18 cellular contexts compared by ENCODE assay signal in genomic region chr16:88943131-88943664, GRCh38. TPM values are rescaled to one million over a fixed set of nuclear protein-coding genes. Genes with fewer than 3 reads are reported as not detected.
"Had no signal": no experiment of that assay in that cellular context is flagged by ENCODE, and none has a peak within 500 bp of the region (broad histone marks: within the 10 kb centered on the region; RNA-seq: fewer than 3 reads in every experiment).

No MANE protein-coding gene starts in this region.

- FAIRE-seq: colon had no signal

- H3K36me3 ChIP-seq: esophagus muscularis mucosa, transverse colon had no signal

- H3K4me2 ChIP-seq: smooth muscle cell had no signal

- H3K4me3 ChIP-seq: esophagus muscularis mucosa, lung, mucosa of descending colon, smooth muscle cell, transverse colon had no signal

- H3K27ac Mint-ChIP-seq: activated naive CD4-positive, alpha-beta T cell treated with anti-CD3 and anti-CD28 coated beads for 36 hours; activated T-helper 17 cell treated with anti-CD3 and anti-CD28 coated beads, Interleukin-2, amount 50 U/mL, for 72 hours; stimulated activated effector memory CD8-positive, alpha-beta T cell treated with anti-CD3 and anti-CD28 coated beads, Interleukin-12 subunit alpha, Interleukin-12 subunit beta, amount 100 ng/mL, for 72 hours; T-helper 1 cell treated with Interleukin-12 subunit alpha and Interleukin-12 subunit beta and Interleukin-4 antibody, amounts not matched to agents 30 μg/mL and 1 μg/mL, for 36 hours had no signal

- DNase-seq: activated CD4-positive, alpha-beta T cell treated with anti-CD3 and anti-CD28 coated beads, Interleukin-2, amount 50 U/mL, for 1 hour; activated CD4-positive, CD25-positive, alpha-beta regulatory T cell; activated naive CD4-positive, alpha-beta T cell treated with anti-CD3 and anti-CD28 coated beads for 36 hours; activated T-cell treated with anti-CD3 and anti-CD28 coated beads for 4 hours; glutamatergic neuron; left cardiac atrium; mucosa of descending colon; retina; transverse colon had no signal

- H3K9me3 ChIP-seq: esophagus muscularis mucosa, mucosa of descending colon, transverse colon had no signal

- H3K4me3 Mint-ChIP-seq: activated naive CD4-positive, alpha-beta T cell treated with anti-CD3 and anti-CD28 coated beads for 36 hours; activated T-helper 17 cell treated with anti-CD3 and anti-CD28 coated beads, Interleukin-2, amount 50 U/mL, for 72 hours; stimulated activated effector memory CD8-positive, alpha-beta T cell treated with anti-CD3 and anti-CD28 coated beads, Interleukin-12 subunit alpha, Interleukin-12 subunit beta, amount 100 ng/mL, for 72 hours; T-helper 1 cell treated with Interleukin-12 subunit alpha and Interleukin-12 subunit beta and Interleukin-4 antibody, amounts not matched to agents 30 μg/mL and 1 μg/mL, for 36 hours had no signal

- ATAC-seq: activated T-helper 17 cell treated with anti-CD3 and anti-CD28 coated beads, Interleukin-2, amount 50 U/mL, for 72 hours; left cardiac atrium; mucosa of descending colon; stimulated activated effector memory CD8-positive, alpha-beta T cell treated with anti-CD3 and anti-CD28 coated beads, Interleukin-12 subunit alpha, Interleukin-12 subunit beta, amount 100 ng/mL, for 72 hours had no signal

- H3K9me3 Mint-ChIP-seq: activated naive CD4-positive, alpha-beta T cell treated with anti-CD3 and anti-CD28 coated beads for 36 hours; activated T-helper 17 cell treated with anti-CD3 and anti-CD28 coated beads, Interleukin-2, amount 50 U/mL, for 72 hours; stimulated activated effector memory CD8-positive, alpha-beta T cell treated with anti-CD3 and anti-CD28 coated beads, Interleukin-12 subunit alpha, Interleukin-12 subunit beta, amount 100 ng/mL, for 72 hours; T-helper 1 cell treated with Interleukin-12 subunit alpha and Interleukin-12 subunit beta and Interleukin-4 antibody, amounts not matched to agents 30 μg/mL and 1 μg/mL, for 36 hours had no signal

- H3K27ac ChIP-seq: esophagus muscularis mucosa, transverse colon had no signal

- H3K4me1 Mint-ChIP-seq: activated T-helper 17 cell treated with anti-CD3 and anti-CD28 coated beads, Interleukin-2, amount 50 U/mL, for 72 hours had no signal

- H3K36me3 Mint-ChIP-seq: stimulated activated effector memory CD8-positive, alpha-beta T cell treated with anti-CD3 and anti-CD28 coated beads, Interleukin-12 subunit alpha, Interleukin-12 subunit beta, amount 100 ng/mL, for 72 hours had no signal

RNA-seq across cellular contexts. Expression of gene CBFA2T3, which starts 33.8 kb away (rescaled TPM):
- total RNA-seq: activated CD8-positive, alpha-beta memory T cell treated with anti-CD3 and anti-CD28 coated beads for 36 hours; activated naive CD4-positive, alpha-beta T cell treated with anti-CD3 and anti-CD28 coated beads for 36 hours; fibroblast of villous mesenchyme; smooth muscle cell had no signal
